In genomic region chr7:129613016-129613337, GRCh38 we compare ENCODE assay signal across 8 cellular contexts. TPM values are rescaled to one million over a fixed set of nuclear protein-coding genes. Genes with fewer than 3 reads are reported as not detected.
DNase-seq lines count a peak whose midpoint lies in the region; ATAC-seq, FAIRE-seq and TF ChIP-seq lines count a peak whose summit lies in the region.

No MANE protein-coding gene starts in this region.

- BruUV-seq in Panc1 (replicated peaks; lab: Mats Ljungman, UMichigan) (TSS peak; percentile 66), endothelial cell of umbilical vein (replicated peaks; lab: Mats Ljungman, UMichigan) (TSS peak; percentile 43)

- CTCF ChIA-PET in CD8-positive, alpha-beta T cell (lab: Charles Lee): interaction anchor here (0.7 to 4.3 kb wide), 9 partner anchors 8 to 217 kb away, joined by 3 to 17 read pairs (median 5); no protein-coding TSS in a partner anchor
- CTCF ChIA-PET in Panc1 (lab: Charles Lee): interaction anchor here (0.7 kb wide), 1 partner anchor 32 kb away, joined by 4 read pairs; no protein-coding TSS in a partner anchor
- CTCF ChIA-PET in endothelial cell of umbilical vein (lab: Charles Lee): interaction anchor here (0.7 to 3.8 kb wide), 22 partner anchors 10 to 398 kb away, joined by 3 to 133 read pairs (median 4); no protein-coding TSS in a partner anchor

- TF ChIP-seq CTCF in CD8-positive, alpha-beta T cell (IDR thresholded peaks at IDR 0.05): no peak
- peak; percentile 62 for TF ChIP-seq CTCF in Panc1 (IDR thresholded peaks at IDR 0.05)
- TF ChIP-seq CTCF in endothelial cell of umbilical vein (IDR thresholded peaks at IDR 0.05; ENCODE audit: extremely low read depth in 1 of 2, insufficient read depth in 1 of 2, low read depth in 1 of 2, low read length in 2 of 2): no peak
- no peak for TF ChIP-seq CTCF in osteocyte (IDR thresholded peaks at IDR 0.05)

- no peaks in the 10 kb centered on the region for H3K9me1 ChIP-seq in endothelial cell of umbilical vein (replicated peaks; ENCODE audit: control insufficient read depth, extremely low read depth, insufficient read depth, low read length)

- peaks cover 18% of the 10 kb centered on the region for H3K36me3 Mint-ChIP-seq in CD8-positive, alpha-beta T cell
- H3K36me3 Mint-ChIP-seq in osteocyte (ENCODE audit: unreplicated experiment): peaks cover 12% of the 10 kb centered on the region

- ATAC-seq in CD8-positive, alpha-beta T cell: no peak
- ATAC-seq in Panc1: no peak
- no peak for ATAC-seq in activated CD4-positive, CD25-positive, alpha-beta regulatory T cell treated with anti-CD3 and anti-CD28 coated beads, Interleukin-2, amount 50 U/mL, for 24 hours
- no peak for ATAC-seq in GM19452 (IDR thresholded peaks at IDR 0.05; ENCODE audit: unreplicated experiment)
- no peak for ATAC-seq in HG03196 (IDR thresholded peaks at IDR 0.05; ENCODE audit: unreplicated experiment)

- H2AFZ ChIP-seq in endothelial cell of umbilical vein (ENCODE audit: low read depth, low read length): no peak overlapping the region

- no peak for FAIRE-seq in endothelial cell of umbilical vein (lab: Jason Lieb, UNC)

- peak overlapping the region; percentile 96 for H3K27ac Mint-ChIP-seq in CD8-positive, alpha-beta T cell
- peak overlapping the region; percentile 91 for H3K27ac Mint-ChIP-seq in osteocyte (ENCODE audit: unreplicated experiment)

- no peaks in the 10 kb centered on the region for H3K27me3 Mint-ChIP-seq in CD8-positive, alpha-beta T cell (ENCODE audit: low read depth)
- no peaks in the 10 kb centered on the region for H3K27me3 Mint-ChIP-seq in osteocyte (ENCODE audit: unreplicated experiment)

- peaks cover 55% of the 10 kb centered on the region for H3K4me1 ChIP-seq in CD8-positive, alpha-beta T cell (ENCODE audit: insufficient read depth, low read length)
- peaks cover 20% of the 10 kb centered on the region for H3K4me1 ChIP-seq in Panc1 (ENCODE audit: control insufficient read depth, insufficient read depth, low read length)
- H3K4me1 ChIP-seq in endothelial cell of umbilical vein (ENCODE audit: control insufficient read depth, extremely low read depth, insufficient read depth, low read length): peaks cover 13% of the 10 kb centered on the region

- TF ChIP-seq POLR2A in endothelial cell of umbilical vein (IDR thresholded peaks at IDR 0.05; ENCODE audit: low read depth, low read length): no peak

- peaks cover 72% of the 10 kb centered on the region for H3K79me2 ChIP-seq in endothelial cell of umbilical vein (ENCODE audit: control insufficient read depth, insufficient read depth, low read length)

- intact Hi-C loops in CD8-positive, alpha-beta T cell (cut with DNase I, micrococcal nuclease): loop anchor here (2.0 to 10.0 kb wide), 9 partner anchors 212 to 1961 kb away; partner anchors contain the start of genes SSMEM1 (in 2 of the 2), TMEM209 (in 2 of the 2), ATP6V1F (in 1 of the 2) and KLHDC10 (in 1 of the 2)
- intact Hi-C loops in Panc1 (cut with micrococcal nuclease; ENCODE audit: unreplicated experiment) (loop anchor here (10.0 kb wide), 1 partner anchor 388 kb away; the partner anchor contains the start of gene AHCYL2), endothelial cell of umbilical vein (cut with micrococcal nuclease) (loop anchor here (2.0 kb wide), 1 partner anchor 32 kb away; no protein-coding TSS in a partner anchor)

- H3K4me2 ChIP-seq in endothelial cell of umbilical vein (ENCODE audit: insufficient read depth, low read length): peak overlapping the region; percentile 81

- POLR2A ChIA-PET in CD8-positive, alpha-beta T cell (lab: Charles Lee): interaction anchor here (0.6 to 2.3 kb wide), 5 partner anchors 8 to 57 kb away, joined by 3 to 6 read pairs (median 5); no protein-coding TSS in a partner anchor
- POLR2A ChIA-PET in Panc1 (lab: Charles Lee) (interaction anchor here (0.5 kb wide), 1 partner anchor 23 kb away, joined by 3 read pairs; no protein-coding TSS in a partner anchor), endothelial cell of umbilical vein (lab: Charles Lee) (interaction anchor here (0.7 to 1.0 kb wide), 2 partner anchors 35 to 397 kb away, joined by 3 to 8 read pairs; no protein-coding TSS in a partner anchor)

- no peaks in the 10 kb centered on the region for H3K9me3 ChIP-seq in CD8-positive, alpha-beta T cell (ENCODE audit: low read length)
- H3K9me3 ChIP-seq in Panc1 (ENCODE audit: control insufficient read depth, insufficient read depth, low read depth, low read length): no peaks in the 10 kb centered on the region
- no peaks in the 10 kb centered on the region for H3K9me3 ChIP-seq in endothelial cell of umbilical vein (replicated peaks; ENCODE audit: control insufficient read depth, insufficient read depth, low read length)

- dilution Hi-C loops in endothelial cell of umbilical vein (cut with MboI; ENCODE audit: extremely low pct_ligation_motif_present, low sequenced_read_pairs): no loop called here

- peaks cover 8% of the 10 kb centered on the region for H4K20me1 ChIP-seq in endothelial cell of umbilical vein (replicated peaks; ENCODE audit: control insufficient read depth, extremely low read depth, insufficient read depth, low read length)

- DNase-seq in CD8-positive, alpha-beta T cell: no peak
- no peak for DNase-seq in Panc1 (ENCODE audit: low read depth, low spot score)
- no peak for DNase-seq in endothelial cell of umbilical vein (ENCODE audit: low read depth, low spot score)
- no peak for DNase-seq in osteocyte (ENCODE audit: extremely low spot score, unreplicated experiment)
- DNase-seq in mesenteric fat pad (ENCODE audit: low spot score): no peak

- H3K27ac ChIP-seq in CD8-positive, alpha-beta T cell (ENCODE audit: low read depth, low read length): peak overlapping the region; percentile 68
- H3K27ac ChIP-seq in Panc1 (ENCODE audit: low read length) (peak overlapping the region; percentile 76), endothelial cell of umbilical vein (ENCODE audit: insufficient read depth, low read depth, low read length) (no peak overlapping the region)

- H3K9ac ChIP-seq in endothelial cell of umbilical vein (replicated peaks; ENCODE audit: extremely low read depth, insufficient read depth, low read length): peak overlapping the region; percentile 32

- peak overlapping the region; percentile 87 for H3K4me3 ChIP-seq in CD8-positive, alpha-beta T cell (ENCODE audit: low read depth, low read length)
- H3K4me3 ChIP-seq in Panc1 (ENCODE audit: low read depth in 2 of 2, low read length in 2 of 2) (peak overlapping the region; percentile 90), endothelial cell of umbilical vein (replicated peaks in 1 of 3; ENCODE audit: insufficient read depth in 1 of 3, low read depth in 1 of 3, low read length in 3 of 3) (peak overlapping the region in 1 of 3 experiments; percentile 84)

- no peaks in the 10 kb centered on the region for H3K9me3 Mint-ChIP-seq in CD8-positive, alpha-beta T cell
- H3K9me3 Mint-ChIP-seq in osteocyte (ENCODE audit: unreplicated experiment): no peaks in the 10 kb centered on the region

- H3K4me3 Mint-ChIP-seq in CD8-positive, alpha-beta T cell: peak overlapping the region; percentile 97
- H3K4me3 Mint-ChIP-seq in osteocyte (ENCODE audit: unreplicated experiment): peak overlapping the region; percentile 89

- peaks cover 71% of the 10 kb centered on the region for H3K4me1 Mint-ChIP-seq in CD8-positive, alpha-beta T cell (ENCODE audit: low read depth)
- H3K4me1 Mint-ChIP-seq in osteocyte (ENCODE audit: unreplicated experiment): peaks cover 46% of the 10 kb centered on the region

- in situ Hi-C loops in Panc1 (cut with HindIII; ENCODE audit: low pct_unique_long_range_greater_than_20kb, low sequenced_read_pairs): no loop called here

- no peaks in the 10 kb centered on the region for H3K36me3 ChIP-seq in CD8-positive, alpha-beta T cell (ENCODE audit: insufficient read depth, low read length)
- H3K36me3 ChIP-seq in Panc1 (ENCODE audit: control insufficient read depth, insufficient read depth, low read length) (no peaks in the 10 kb centered on the region; the same call in 1 of the 2 replicates), endothelial cell of umbilical vein (ENCODE audit: control insufficient read depth in 2 of 2, extremely low read depth in 1 of 2, insufficient read depth in 2 of 2, low read length in 2 of 2) (no peaks in the 10 kb centered on the region)

- H3K27me3 ChIP-seq in CD8-positive, alpha-beta T cell (ENCODE audit: insufficient read depth, low read length): no peaks in the 10 kb centered on the region
- H3K27me3 ChIP-seq in Panc1 (ENCODE audit: control insufficient read depth, insufficient read depth, low read length) (no peaks in the 10 kb centered on the region), endothelial cell of umbilical vein (ENCODE audit: control insufficient read depth in 2 of 2, insufficient read depth in 2 of 2, low read length in 2 of 2) (no peaks in the 10 kb centered on the region)

TF ChIP-seq in endothelial cell of umbilical vein, 7 proteins besides CTCF, POLR2A, EP300 and RAD21:
- TF ChIP-seq JUN (IDR thresholded peaks at IDR 0.05; ENCODE audit: borderline replicate concordance, insufficient read depth, insufficient read length, low read depth) (no peak), EZH2 (IDR thresholded peaks at IDR 0.05; ENCODE audit: borderline replicate concordance, low read depth, low read length, severe bottlenecking) (no peak), MYC (IDR thresholded peaks at IDR 0.05; ENCODE audit: low read depth, low read length) (no peak)

RNA-seq across cellular contexts. Expression of gene NRF1, which starts 1.5 kb away (rescaled TPM):
- total RNA-seq in CD8-positive, alpha-beta T cell: 10 to 100 TPM; 31.9 to 34.9 TPM
- 14.0 TPM for total RNA-seq in Panc1 (2021; ENCODE audit: unreplicated experiment)
- 9.8 TPM for polyA plus RNA-seq in Panc1 (2012; ENCODE audit: insufficient read length)
- total RNA-seq in endothelial cell of umbilical vein: 17.4 and 20.3 TPM in 2 replicates
- 12.3 and 14.6 TPM in 2 replicates for polyA plus RNA-seq in endothelial cell of umbilical vein
- polyA plus RNA-seq in endothelial cell of umbilical vein (2011; cell fraction: cytosol; rRNA removed): 10.7 and 11.5 TPM in 2 replicates
- 33.9 and 34.1 TPM in 2 replicates for polyA plus RNA-seq in endothelial cell of umbilical vein (2011; cell fraction: nucleus; rRNA removed)
- 8.0 and 10.5 TPM in 2 replicates for polyA plus RNA-seq in endothelial cell of umbilical vein (2012)
- polyA minus RNA-seq in endothelial cell of umbilical vein: 47.2 and 53.1 TPM in 2 replicates
- 17.7 TPM for polyA minus RNA-seq in endothelial cell of umbilical vein (2011; cell fraction: cytosol; rRNA and poly(A)+ RNA removed)
- 37.5 and 63.6 TPM in 2 replicates for polyA minus RNA-seq in endothelial cell of umbilical vein (2011; cell fraction: nucleus; rRNA and poly(A)+ RNA removed)
- 15.8 and 20.7 TPM in 2 replicates for total RNA-seq in osteocyte
- total RNA-seq in mesenteric fat pad: 16.2 TPM
